Comparison of ENCODE assay signal across 17 cellular contexts in the genomic region with DNA sequence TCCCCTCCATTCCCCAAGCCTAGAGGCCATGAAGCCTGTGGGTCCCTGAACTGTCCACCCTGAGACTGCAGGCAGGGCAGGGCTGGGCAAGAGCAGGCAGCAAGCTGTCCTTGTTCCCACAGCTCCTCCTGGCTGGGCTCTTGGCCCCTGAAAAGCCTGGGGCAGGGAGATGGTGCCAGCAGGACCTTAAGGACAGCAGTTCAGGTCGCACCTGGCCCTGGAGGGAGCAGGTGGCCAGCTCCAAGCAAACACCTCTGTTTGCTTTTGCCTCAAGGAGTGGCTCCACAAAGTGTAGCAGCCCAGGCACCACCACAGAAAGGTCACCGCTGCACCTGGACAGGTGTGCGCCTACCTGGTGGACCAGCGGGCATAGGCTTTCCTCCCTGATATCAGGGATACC. TPM values are rescaled to one million over a fixed set of nuclear protein-coding genes. Genes with fewer than 3 reads are reported as not detected.
"Had no signal": no experiment of that assay in that cellular context is flagged by ENCODE, and none has a peak within 500 bp of the region (broad histone marks: within the 10 kb centered on the region; RNA-seq: fewer than 3 reads in every experiment).

No MANE protein-coding gene starts in this region.

- ATAC-seq: activated CD4-positive, CD25-positive, alpha-beta regulatory T cell treated with anti-CD3 and anti-CD28 coated beads, Interleukin-2, amount 50 U/mL, for 24 hours; heart right ventricle; left lobe of liver; natural killer cell treated with Interleukin-12 subunit alpha and Interleukin-12 subunit beta and Interleukin-15 and Interleukin-18, amount 100 ng/mL, for 72 hours; stimulated activated naive CD8-positive, alpha-beta T cell treated with anti-CD3 and anti-CD28 coated beads, Interleukin-15, Interleukin-2, amounts not matched to agents 100 U/mL and 50 U/mL, for 24 hours had no signal

- H3K9me3 Mint-ChIP-seq: memory B cell; natural killer cell treated with Interleukin-12 subunit alpha and Interleukin-12 subunit beta and Interleukin-15 and Interleukin-18, amount 100 ng/mL, for 72 hours had no signal

- FAIRE-seq: frontal cortex, islet of Langerhans had no signal

- H3K9me3 ChIP-seq: adrenal gland, heart right ventricle, sigmoid colon, thoracic aorta had no signal

- H3K36me3 ChIP-seq: adrenal gland, heart right ventricle, sigmoid colon, thoracic aorta had no signal

- H3K27ac Mint-ChIP-seq: memory B cell; natural killer cell treated with Interleukin-12 subunit alpha and Interleukin-12 subunit beta and Interleukin-15 and Interleukin-18, amount 100 ng/mL, for 72 hours had no signal

- DNase-seq: activated naive CD4-positive, alpha-beta T cell treated with anti-CD3 and anti-CD28 coated beads, Interleukin-2, amount 50 U/mL, for 16 hours; central memory CD4-positive, alpha-beta T cell; cortex of kidney; effector CD8-positive, alpha-beta T cell; heart right ventricle; sigmoid colon; stimulated activated CD4-positive, alpha-beta T cell treated with anti-CD3 and anti-CD28 coated beads, Interleukin-12 subunit alpha, Interleukin-12 subunit beta, amount 100 ng/mL, for 4 hours; stimulated activated CD4-positive, alpha-beta T cell treated with anti-CD3 and anti-CD28 coated beads, Interleukin-2, amount 100 ng/mL, for 48 hours; stimulated activated naive CD8-positive, alpha-beta T cell treated with anti-CD3 and anti-CD28 coated beads, Interleukin-15, Interleukin-2, amounts not matched to agents 100 U/mL and 50 U/mL, for 24 hours had no signal

- H3K36me3 Mint-ChIP-seq: memory B cell; natural killer cell treated with Interleukin-12 subunit alpha and Interleukin-12 subunit beta and Interleukin-15 and Interleukin-18, amount 100 ng/mL, for 72 hours had no signal

- H3K27ac ChIP-seq: adrenal gland, heart right ventricle, sigmoid colon, thoracic aorta had no signal

- H3K4me3 ChIP-seq: adrenal gland, heart right ventricle, sigmoid colon, thoracic aorta had no signal

- H3K4me3 Mint-ChIP-seq: memory B cell; natural killer cell treated with Interleukin-12 subunit alpha and Interleukin-12 subunit beta and Interleukin-15 and Interleukin-18, amount 100 ng/mL, for 72 hours had no signal

- H3K4me1 ChIP-seq: adrenal gland had no signal

RNA-seq across cellular contexts. Expression of gene RET, which starts 5.2 kb away (rescaled TPM):
- total RNA-seq: natural killer cell treated with Interleukin-12 subunit alpha and Interleukin-12 subunit beta and Interleukin-15 and Interleukin-18, amount 100 ng/mL, for 72 hours had no signal
